Comparison of ENCODE assay signal across 9 cellular contexts in genomic region chr16:67030221-67030962, GRCh38. TPM values are rescaled to one million over a fixed set of nuclear protein-coding genes. Genes with fewer than 3 reads are reported as not detected.
A peak's percentile ranks its signal among the peaks of the same experiment; 100 is the strongest.
DNase-seq lines count a peak whose midpoint lies in the region; ATAC-seq and TF ChIP-seq lines count a peak whose summit lies in the region.
"Had no signal": no experiment of that assay in that cellular context is flagged by ENCODE, and none has a peak within 500 bp of the region (broad histone marks: within the 10 kb centered on the region; RNA-seq: fewer than 3 reads in every experiment).

No MANE protein-coding gene starts in this region.

- H3K4me3 ChIP-seq in H7 (ENCODE audit: insufficient read depth, low read depth, low read length) (peak overlapping the region; percentile 92), WI38 (ENCODE audit: low read depth, low read length) (peak overlapping the region; percentile 82), right atrium auricular region (peak overlapping the region; percentile 62 to 93), skeletal muscle satellite cell (ENCODE audit: low read length) (peak overlapping the region; percentile 84)

- TF ChIP-seq CTCF in WI38 (IDR thresholded peaks at IDR 0.05; ENCODE audit: low read depth, low read length) (no peak), right atrium auricular region (IDR thresholded peaks at IDR 0.05) (no peak)

- peak overlapping the region; percentile 98 for H3K9ac ChIP-seq in skeletal muscle satellite cell (ENCODE audit: low read depth, low read length)

- ATAC-seq in GM21576 (IDR thresholded peaks at IDR 0.05; ENCODE audit: unreplicated experiment) (no peak), HG03520 (IDR thresholded peaks at IDR 0.05; ENCODE audit: unreplicated experiment) (no peak)

- H3K36me3 ChIP-seq in H7 (replicated peaks; ENCODE audit: control insufficient read depth, insufficient read depth, low read length), result peaks cover 1% of the 10 kb centered on the region; the same call in 1 of the 2 replicates
- H3K36me3 ChIP-seq in right atrium auricular region, result peaks cover 5% of the 10 kb centered on the region
- peaks cover 15% of the 10 kb centered on the region for H3K36me3 ChIP-seq in skeletal muscle satellite cell (ENCODE audit: insufficient read depth, low read length)

- peak overlapping the region; percentile 95 to 97 for H3K27ac ChIP-seq in right atrium auricular region

- H3K4me2 ChIP-seq in skeletal muscle satellite cell (ENCODE audit: low read length), result peak overlapping the region; percentile 85

- H3K27me3 ChIP-seq in H7 (ENCODE audit: control insufficient read depth, insufficient read depth, low read length), result 0 out of 2 replicates have a peak, but pooled peaks cover 2% of the 10 kb centered on the region
- no peaks in the 10 kb centered on the region for H3K27me3 ChIP-seq in right atrium auricular region
- H3K27me3 ChIP-seq in skeletal muscle satellite cell (ENCODE audit: control insufficient read depth, insufficient read depth, low read length), result no peaks in the 10 kb centered on the region

- H3K4me1 ChIP-seq in right atrium auricular region, result peaks cover 0 to 40% of the 10 kb centered on the region in 2 donors
- peaks cover 31% of the 10 kb centered on the region for H3K4me1 ChIP-seq in skeletal muscle satellite cell (ENCODE audit: control insufficient read depth, insufficient read depth, low read length)

- DNase-seq in H7 (no peak), right atrium auricular region (ENCODE audit: low spot score) (peak; percentile 38), epidermal melanocyte (ENCODE audit: insufficient read length, low spot score) (no peak), kidney glomerular epithelial cell (lab: John Stamatoyannopoulos, UW) (no peak)

- H3K9me3 ChIP-seq in right atrium auricular region (no peaks in the 10 kb centered on the region), skeletal muscle satellite cell (replicated peaks; ENCODE audit: low read length) (no peaks in the 10 kb centered on the region)

RNA-seq across cellular contexts. Expression of gene CBFB, which starts 1.4 kb away (rescaled TPM):
- total RNA-seq in H7 (2014; rRNA removed; shearing (Covaris generic)), result 31.4 and 49.3 TPM in 2 replicates
- total RNA-seq in right atrium auricular region, result 10 to 100 TPM; 25.7 to 49.3 TPM
- 76.4 and 93.0 TPM in 2 replicates for total RNA-seq in skeletal muscle satellite cell (2012; rRNA removed)

RNA-seq across cellular contexts. Expression of gene CES4A, which starts 42.0 kb away (rescaled TPM):
- total RNA-seq in H7 (2014; rRNA removed; shearing (Covaris generic)), result 0.07 and 0.45 TPM in 2 replicates
- 10 to 100 TPM in 1 of 2 donors, 1 to 10 TPM in 1; 7.8 to 20.6 TPM for total RNA-seq in right atrium auricular region
- 0.44 and 1.0 TPM in 2 replicates for total RNA-seq in skeletal muscle satellite cell (2012; rRNA removed)
- total RNA-seq: SK-MEL-5 had no signal
